Comparison of ENCODE assay signal across 18 cellular contexts in the genomic region with DNA sequence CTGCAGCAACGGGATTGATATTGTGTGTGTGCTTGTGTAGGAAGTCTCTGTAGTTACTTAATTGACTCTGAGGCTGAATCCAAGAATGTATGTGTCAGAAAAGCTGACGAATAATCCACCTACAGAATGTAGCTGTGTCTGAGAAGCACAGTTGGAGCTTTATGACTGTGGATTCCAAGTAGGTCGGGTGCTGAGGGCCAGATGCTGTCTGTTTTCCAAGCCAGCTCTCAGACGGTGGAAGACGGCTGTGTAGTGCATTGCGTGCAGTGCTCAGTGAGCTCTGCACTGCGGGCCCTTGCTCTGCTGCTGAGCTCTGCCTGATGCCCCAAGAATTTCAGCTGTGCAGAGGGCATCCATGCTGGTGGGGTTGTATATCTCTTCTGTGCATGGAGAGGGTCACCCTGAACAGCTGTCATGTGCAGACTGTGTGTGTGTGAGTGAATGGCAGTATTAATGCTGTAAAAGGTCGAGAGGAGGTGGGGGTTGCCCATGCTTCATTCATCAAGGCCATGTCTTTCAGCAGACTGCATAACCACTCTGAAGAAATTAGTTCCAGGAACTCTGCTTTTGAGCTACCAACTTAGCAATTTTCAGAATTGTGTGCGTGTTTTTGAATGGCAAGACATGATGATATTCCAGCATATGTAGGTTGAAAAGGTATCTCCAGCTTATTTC.
"Had no signal": no experiment of that assay in that cellular context is flagged by ENCODE, and none has a peak within 500 bp of the region (broad histone marks: within the 10 kb centered on the region; RNA-seq: fewer than 3 reads in every experiment).

No MANE protein-coding gene starts in this region.

- H3K27ac Mint-ChIP-seq: natural killer cell treated with Interleukin-12 subunit alpha and Interleukin-12 subunit beta and Interleukin-15 and Interleukin-18, amount 100 ng/mL, for 72 hours; T-helper 17 cell had no signal

- H3K4me1 Mint-ChIP-seq: T-helper 17 cell had no signal

- ATAC-seq: body of pancreas; mucosa of descending colon; natural killer cell treated with Interleukin-12 subunit alpha and Interleukin-12 subunit beta and Interleukin-15 and Interleukin-18, amount 100 ng/mL, for 72 hours; T-helper 17 cell; upper lobe of right lung had no signal

- H3K36me3 ChIP-seq: left ventricle myocardium inferior, right atrium auricular region, stomach, thoracic aorta, upper lobe of right lung, WERI-Rb-1 had no signal

- H3K27me3 ChIP-seq: body of pancreas, right atrium auricular region, stomach, upper lobe of right lung had no signal

- H3K9me3 ChIP-seq: body of pancreas, left ventricle myocardium inferior, mucosa of descending colon, right atrium auricular region, stomach, thoracic aorta, upper lobe of right lung had no signal

- H3K36me3 Mint-ChIP-seq: natural killer cell treated with Interleukin-12 subunit alpha and Interleukin-12 subunit beta and Interleukin-15 and Interleukin-18, amount 100 ng/mL, for 72 hours had no signal

- DNase-seq: activated CD4-positive, alpha-beta T cell treated with anti-CD3 and anti-CD28 coated beads, Interleukin-2, amount 50 U/mL, for 1 hour; activated naive CD4-positive, alpha-beta T cell treated with anti-CD3 and anti-CD28 coated beads, Interleukin-2, amount 50 U/mL, for 16 hours; amniotic stem cell; body of pancreas; hippocampal formation; kidney; left ventricle myocardium inferior; mucosa of descending colon; small intestine; stimulated activated CD4-positive, alpha-beta T cell treated with anti-CD3 and anti-CD28 coated beads, Interleukin-4, amount 100 ng/mL, for 4 hours; stimulated activated CD8-positive, alpha-beta memory T cell treated with anti-CD3 and anti-CD28 coated beads, Interleukin-4, amount 100 ng/mL, for 48 hours; stomach; T-helper 17 cell; upper lobe of right lung; WERI-Rb-1 had no signal

- H3K27me3 Mint-ChIP-seq: natural killer cell treated with Interleukin-12 subunit alpha and Interleukin-12 subunit beta and Interleukin-15 and Interleukin-18, amount 100 ng/mL, for 72 hours; T-helper 17 cell had no signal

- H3K27ac ChIP-seq: body of pancreas, left ventricle myocardium inferior, right atrium auricular region, stomach, thoracic aorta, upper lobe of right lung, WERI-Rb-1 had no signal

- H3K9me3 Mint-ChIP-seq: natural killer cell treated with Interleukin-12 subunit alpha and Interleukin-12 subunit beta and Interleukin-15 and Interleukin-18, amount 100 ng/mL, for 72 hours had no signal

- H3K4me3 ChIP-seq: body of pancreas, left ventricle myocardium inferior, mucosa of descending colon, right atrium auricular region, stomach, thoracic aorta, upper lobe of right lung had no signal

- H3K4me1 ChIP-seq: body of pancreas, left ventricle myocardium inferior, right atrium auricular region, stomach, upper lobe of right lung had no signal

- H3K4me3 Mint-ChIP-seq: natural killer cell treated with Interleukin-12 subunit alpha and Interleukin-12 subunit beta and Interleukin-15 and Interleukin-18, amount 100 ng/mL, for 72 hours; T-helper 17 cell had no signal
